1 cellular context compared by ENCODE assay signal in genomic region chr1:173601588-173601987, GRCh38.
TF ChIP-seq lines count a peak whose summit lies in the region.

No MANE protein-coding gene starts in this region.

TF ChIP-seq in GM12878, 131 proteins besides CTCF, POLR2A, EP300 and RAD21 (continued from another document):
- TF ChIP-seq, protein P1, sequence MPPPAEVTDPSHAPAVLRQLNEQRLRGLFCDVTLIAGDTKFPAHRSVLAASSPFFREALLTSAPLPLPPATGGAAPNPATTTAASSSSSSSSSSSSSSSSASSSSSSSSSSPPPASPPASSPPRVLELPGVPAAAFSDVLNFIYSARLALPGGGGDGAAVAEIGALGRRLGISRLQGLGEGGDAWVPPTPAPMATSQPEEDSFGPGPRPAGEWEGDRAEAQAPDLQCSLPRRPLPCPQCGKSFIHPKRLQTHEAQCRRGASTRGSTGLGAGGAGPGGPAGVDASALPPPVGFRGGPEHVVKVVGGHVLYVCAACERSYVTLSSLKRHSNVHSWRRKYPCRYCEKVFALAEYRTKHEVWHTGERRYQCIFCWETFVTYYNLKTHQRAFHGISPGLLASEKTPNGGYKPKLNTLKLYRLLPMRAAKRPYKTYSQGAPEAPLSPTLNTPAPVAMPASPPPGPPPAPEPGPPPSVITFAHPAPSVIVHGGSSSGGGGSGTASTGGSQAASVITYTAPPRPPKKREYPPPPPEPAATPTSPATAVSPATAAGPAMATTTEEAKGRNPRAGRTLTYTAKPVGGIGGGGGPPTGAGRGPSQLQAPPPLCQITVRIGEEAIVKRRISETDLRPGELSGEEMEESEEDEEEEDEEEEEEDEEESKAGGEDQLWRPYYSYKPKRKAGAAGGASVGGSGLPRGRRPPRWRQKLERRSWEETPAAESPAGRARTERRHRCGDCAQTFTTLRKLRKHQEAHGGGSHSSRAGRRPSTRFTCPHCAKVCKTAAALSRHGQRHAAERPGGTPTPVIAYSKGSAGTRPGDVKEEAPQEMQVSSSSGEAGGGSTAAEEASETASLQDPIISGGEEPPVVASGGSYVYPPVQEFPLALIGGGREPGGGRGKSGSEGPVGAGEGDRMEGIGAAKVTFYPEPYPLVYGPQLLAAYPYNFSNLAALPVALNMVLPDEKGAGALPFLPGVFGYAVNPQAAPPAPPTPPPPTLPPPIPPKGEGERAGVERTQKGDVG (CRISPR knock-in tag; IDR thresholded peaks at IDR 0.05) = no peak
- peak; percentile 15 for TF ChIP-seq PBX3 (IDR thresholded peaks at IDR 0.05; ENCODE audit: insufficient replicate concordance, low read depth, low read length)
- TF ChIP-seq EED (IDR thresholded peaks at IDR 0.05; ENCODE audit: low read depth) = no peak
- TF ChIP-seq, protein P2, sequence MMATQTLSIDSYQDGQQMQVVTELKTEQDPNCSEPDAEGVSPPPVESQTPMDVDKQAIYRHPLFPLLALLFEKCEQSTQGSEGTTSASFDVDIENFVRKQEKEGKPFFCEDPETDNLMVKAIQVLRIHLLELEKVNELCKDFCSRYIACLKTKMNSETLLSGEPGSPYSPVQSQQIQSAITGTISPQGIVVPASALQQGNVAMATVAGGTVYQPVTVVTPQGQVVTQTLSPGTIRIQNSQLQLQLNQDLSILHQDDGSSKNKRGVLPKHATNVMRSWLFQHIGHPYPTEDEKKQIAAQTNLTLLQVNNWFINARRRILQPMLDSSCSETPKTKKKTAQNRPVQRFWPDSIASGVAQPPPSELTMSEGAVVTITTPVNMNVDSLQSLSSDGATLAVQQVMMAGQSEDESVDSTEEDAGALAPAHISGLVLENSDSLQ (IDR thresholded peaks at IDR 0.05) = peak; percentile 36; the same call in 1 of the 2 replicates
- peak; percentile 72 for TF ChIP-seq SPI1 (IDR thresholded peaks at IDR 0.05; ENCODE audit: borderline replicate concordance, insufficient read depth, low read depth, low read length)
